ENCODE assay signal across 22 cellular contexts in the genomic region with DNA sequence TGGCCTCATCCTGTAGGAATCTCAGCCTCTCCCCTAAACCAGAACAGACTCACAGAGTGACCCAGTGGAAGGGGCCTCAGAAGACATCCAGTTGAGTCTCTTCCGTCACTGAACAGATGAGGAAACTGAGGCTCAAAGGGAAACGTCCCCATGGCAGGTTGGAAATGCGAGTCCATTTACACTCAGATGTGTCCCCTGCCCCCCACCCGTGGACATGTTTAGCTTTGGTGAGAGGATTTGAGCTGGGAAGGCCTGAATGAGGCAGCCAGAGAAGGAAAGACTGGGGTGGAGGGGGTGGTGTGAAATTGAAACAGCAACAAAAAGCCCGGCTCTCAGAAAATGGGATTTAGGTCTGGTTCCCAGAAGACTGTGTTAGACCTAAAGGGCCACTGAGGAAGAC. TPM values are rescaled to one million over a fixed set of nuclear protein-coding genes. Genes with fewer than 3 reads are reported as not detected.
"Had no signal": no experiment of that assay in that cellular context is flagged by ENCODE, and none has a peak within 500 bp of the region (broad histone marks: within the 10 kb centered on the region; RNA-seq: fewer than 3 reads in every experiment).

No MANE protein-coding gene starts in this region.

- H3K27ac ChIP-seq: colonic mucosa, right lobe of liver, WERI-Rb-1 had no signal

- H3K4me2 ChIP-seq: smooth muscle cell had no signal

- H3K4me3 Mint-ChIP-seq: activated naive CD4-positive, alpha-beta T cell treated with anti-CD3 and anti-CD28 coated beads, Interleukin-2, amount 10 ng/mL, durations not matched to agents 7 days and 5 days; stimulated activated memory B cell treated with anti-CD40 and anti-IgM and Interleukin-4, amounts not matched to agents 10 μg/mL and 1 μg/mL and 100 μg/mL, for 72 hours had no signal

- H3K9me3 ChIP-seq: colonic mucosa, right lobe of liver had no signal

- H3K36me3 ChIP-seq: colonic mucosa, right lobe of liver, WERI-Rb-1 had no signal

- ATAC-seq: left lobe of liver; right lobe of liver; stimulated activated memory B cell treated with anti-CD40 and anti-IgM and Interleukin-4, amounts not matched to agents 10 μg/mL and 1 μg/mL and 100 μg/mL, for 72 hours had no signal

- H3K36me3 Mint-ChIP-seq: activated naive CD4-positive, alpha-beta T cell treated with anti-CD3 and anti-CD28 coated beads, Interleukin-2, amount 10 ng/mL, durations not matched to agents 7 days and 5 days; stimulated activated memory B cell treated with anti-CD40 and anti-IgM and Interleukin-4, amounts not matched to agents 10 μg/mL and 1 μg/mL and 100 μg/mL, for 72 hours had no signal

- H3K4me3 ChIP-seq: colonic mucosa, right lobe of liver, smooth muscle cell had no signal

- H3K4me1 ChIP-seq: colonic mucosa, right lobe of liver had no signal

- H3K27me3 ChIP-seq: right lobe of liver had no signal

- H3K27ac Mint-ChIP-seq: activated naive CD4-positive, alpha-beta T cell treated with anti-CD3 and anti-CD28 coated beads, Interleukin-2, amount 10 ng/mL, durations not matched to agents 7 days and 5 days; stimulated activated memory B cell treated with anti-CD40 and anti-IgM and Interleukin-4, amounts not matched to agents 10 μg/mL and 1 μg/mL and 100 μg/mL, for 72 hours had no signal

- DNase-seq: activated CD4-positive, alpha-beta T cell treated with anti-CD3 and anti-CD28 coated beads for 1 hour; activated CD8-positive, alpha-beta memory T cell treated with anti-CD3 and anti-CD28 coated beads for 24 hours; activated CD8-positive, alpha-beta memory T cell treated with anti-CD3 and anti-CD28 coated beads, Interleukin-2, amount 50 U/mL, for 48 hours; activated effector memory CD4-positive, alpha-beta T cell treated with Interleukin-2 at 50 U/mL for 16 hours; activated naive CD4-positive, alpha-beta T cell treated with anti-CD3 and anti-CD28 coated beads, Interleukin-2, amount 10 ng/mL, durations not matched to agents 7 days and 5 days; activated T-cell treated with anti-CD3 and anti-CD28 coated beads, Interleukin-2, amount 50 U/mL, for 48 hours; colonic mucosa; erythroblast; foreskin melanocyte; glutamatergic neuron; right lobe of liver; stimulated activated CD4-positive, alpha-beta T cell treated with anti-CD3 and anti-CD28 coated beads, Interleukin-4, amount 100 ng/mL, for 24 hours; SW 1271; WERI-Rb-1 had no signal

RNA-seq across cellular contexts. Expression of a gene that starts 1.7 kb away (rescaled TPM):
- total RNA-seq: left lobe of liver, lung microvascular endothelial cell had no signal
- polyA plus RNA-seq: keratinocyte had no signal

RNA-seq across cellular contexts. Expression of a gene that starts 48.6 kb away (rescaled TPM):
- total RNA-seq: colonic mucosa; left lobe of liver; lung microvascular endothelial cell; osteocyte; right lobe of liver; T-helper 2 cell treated with Interferon-gamma antibody and Interleukin-4, amounts not matched to agents 100 ng/mL and 5 ng/mL, for 36 hours had no signal
- polyA plus RNA-seq: keratinocyte, neural cell had no signal

RNA-seq across cellular contexts. Expression of a gene that starts 59.7 kb away (rescaled TPM):
- total RNA-seq: colonic mucosa; left lobe of liver; lung microvascular endothelial cell; right lobe of liver; smooth muscle cell; T-helper 2 cell treated with Interferon-gamma antibody and Interleukin-4, amounts not matched to agents 100 ng/mL and 5 ng/mL, for 36 hours had no signal
- polyA plus RNA-seq: keratinocyte, neural cell, smooth muscle cell had no signal
